18 cellular contexts compared by ENCODE assay signal in the genomic region with DNA sequence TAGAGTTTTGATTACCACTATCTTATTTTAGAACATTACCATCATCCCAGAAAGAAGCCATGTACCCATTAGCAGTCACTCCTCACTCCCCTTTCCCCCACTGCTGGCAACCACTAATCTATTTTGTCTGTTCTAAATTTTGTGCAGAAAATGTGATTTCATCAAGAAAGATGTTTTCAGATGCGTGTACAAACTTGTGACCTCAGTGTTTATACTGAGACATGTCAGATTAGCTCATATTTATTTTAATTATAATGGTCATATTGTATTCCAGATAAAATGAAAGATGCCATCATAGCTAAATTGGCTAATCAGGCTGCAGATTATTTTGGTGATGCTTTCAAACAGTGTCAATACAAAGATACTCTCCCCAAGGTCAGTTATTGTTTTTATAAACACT. TPM values are rescaled to one million over a fixed set of nuclear protein-coding genes. Genes with fewer than 3 reads are reported as not detected.
DNase-seq lines count a peak whose midpoint lies in the region; ATAC-seq and TF ChIP-seq lines count a peak whose summit lies in the region.
"Had no signal": no experiment of that assay in that cellular context is flagged by ENCODE, and none has a peak within 500 bp of the region (broad histone marks: within the 10 kb centered on the region; RNA-seq: fewer than 3 reads in every experiment).

No MANE protein-coding gene starts in this region.

- no peak overlapping the region for H2AFZ ChIP-seq in GM23248

- no peaks in the 10 kb centered on the region for H4K20me1 ChIP-seq in GM23248 (ENCODE audit: insufficient read depth)

- peaks cover 78% of the 10 kb centered on the region for H3K36me3 ChIP-seq in GM23248 (ENCODE audit: low read depth)
- H3K36me3 ChIP-seq in adipocyte (ENCODE audit: control insufficient read depth, insufficient read depth, low read length, severe bottlenecking): peaks cover 90% of the 10 kb centered on the region
- peaks cover 0 to 82% of the 10 kb centered on the region in 2 donors for H3K36me3 ChIP-seq in gastrocnemius medialis

- no peaks in the 10 kb centered on the region for H3K9me3 ChIP-seq in GM23248 (ENCODE audit: low read depth)
- no peaks in the 10 kb centered on the region for H3K9me3 ChIP-seq in adipocyte (ENCODE audit: control insufficient read depth, low read length)
- no peaks in the 10 kb centered on the region for H3K9me3 ChIP-seq in gastrocnemius medialis
- H3K9me3 ChIP-seq: MG63 had no signal

- H3K79me2 ChIP-seq in GM23248 (ENCODE audit: insufficient read depth): peaks cover 87% of the 10 kb centered on the region

- peak overlapping the region; percentile 56 for H3K4me2 ChIP-seq in GM23248 (ENCODE audit: unreplicated experiment)

- POLR2A ChIA-PET in activated CD4-positive, alpha-beta memory T cell treated with anti-CD3 and anti-CD28 coated beads for 36 hours (lab: Charles Lee): no interaction called here

- peaks cover 30% of the 10 kb centered on the region for H3K4me1 ChIP-seq in GM23248 (ENCODE audit: insufficient read depth)
- peaks cover 17% of the 10 kb centered on the region for H3K4me1 ChIP-seq in adipocyte (ENCODE audit: control insufficient read depth, insufficient read depth, low read length)
- no peaks in the 10 kb centered on the region for H3K4me1 ChIP-seq in gastrocnemius medialis

- no peak for TF ChIP-seq POLR2A in gastrocnemius medialis (IDR thresholded peaks at IDR 0.05)

- H3K4me3 Mint-ChIP-seq in stimulated activated naive B cell treated with anti-CD40 and anti-IgM and Interleukin-4, amounts not matched to agents 10 μg/mL and 1 μg/mL and 100 μg/mL, for 72 hours: no peak overlapping the region
- no peak overlapping the region for H3K4me3 Mint-ChIP-seq in activated CD4-positive, alpha-beta memory T cell treated with anti-CD3 and anti-CD28 coated beads for 36 hours
- H3K4me3 Mint-ChIP-seq: CD4-positive, alpha-beta memory T cell had no signal

- H3K27ac ChIP-seq in GM23248 (peak overlapping the region; percentile 47), gastrocnemius medialis (no peak overlapping the region)

- no peak overlapping the region for H3K9ac ChIP-seq in GM23248
- no peak overlapping the region for H3K9ac ChIP-seq in adipocyte (ENCODE audit: low read length)

- peak overlapping the region; percentile 31 for H3K27ac Mint-ChIP-seq in stimulated activated naive B cell treated with anti-CD40 and anti-IgM and Interleukin-4, amounts not matched to agents 10 μg/mL and 1 μg/mL and 100 μg/mL, for 72 hours
- no peak overlapping the region for H3K27ac Mint-ChIP-seq in activated CD4-positive, alpha-beta memory T cell treated with anti-CD3 and anti-CD28 coated beads for 36 hours

- in situ Hi-C loops in GM23248 (cut with MboI) (no loop called here), gastrocnemius medialis (cut with MboI; ENCODE audit: low sequenced_read_pairs in 4 of 4) (no loop called here)

- H3K9me2 ChIP-seq in GM23248 (ENCODE audit: insufficient read depth): no peaks in the 10 kb centered on the region

- TF ChIP-seq CTCF in gastrocnemius medialis (IDR thresholded peaks at IDR 0.05 in 4 of 5, conservative IDR thresholded peaks at IDR 0.05 in 1 of 5): no peak

- H3K36me3 Mint-ChIP-seq in stimulated activated naive B cell treated with anti-CD40 and anti-IgM and Interleukin-4, amounts not matched to agents 10 μg/mL and 1 μg/mL and 100 μg/mL, for 72 hours: peaks cover 37 to 62% of the 10 kb centered on the region in 2 donors
- peaks cover 52% of the 10 kb centered on the region for H3K36me3 Mint-ChIP-seq in activated CD4-positive, alpha-beta memory T cell treated with anti-CD3 and anti-CD28 coated beads for 36 hours

- ATAC-seq in stimulated activated naive B cell treated with anti-CD40 and anti-IgM and Interleukin-4, amounts not matched to agents 10 μg/mL and 1 μg/mL and 100 μg/mL, for 72 hours (replicated peaks): no peak
- no peak for ATAC-seq in gastrocnemius medialis

- no peaks in the 10 kb centered on the region for H3K27me3 ChIP-seq in GM23248 (replicated peaks; ENCODE audit: insufficient read depth)
- H3K27me3 ChIP-seq in adipocyte (replicated peaks; ENCODE audit: control insufficient read depth, insufficient read depth, low read length): no peaks in the 10 kb centered on the region
- no peaks in the 10 kb centered on the region for H3K27me3 ChIP-seq in gastrocnemius medialis
- H3K27me3 ChIP-seq: MG63 had no signal

- WGBS in GM23248 (ENCODE audit: low coverage in 1 of 2, low lambda C conversion rate in 2 of 2, missing lambda C conversion rate in 2 of 2), 2 experiments: 18 to 26% methylated on average over 1 of the region's 1 CpG

- H3K27me3 Mint-ChIP-seq in stimulated activated naive B cell treated with anti-CD40 and anti-IgM and Interleukin-4, amounts not matched to agents 10 μg/mL and 1 μg/mL and 100 μg/mL, for 72 hours: no peaks in the 10 kb centered on the region
- H3K27me3 Mint-ChIP-seq in activated CD4-positive, alpha-beta memory T cell treated with anti-CD3 and anti-CD28 coated beads for 36 hours: no peaks in the 10 kb centered on the region
- H3K27me3 Mint-ChIP-seq: CD4-positive, alpha-beta memory T cell had no signal

- peaks cover 9 to 12% of the 10 kb centered on the region in 2 donors for H3K4me1 Mint-ChIP-seq in stimulated activated naive B cell treated with anti-CD40 and anti-IgM and Interleukin-4, amounts not matched to agents 10 μg/mL and 1 μg/mL and 100 μg/mL, for 72 hours
- peaks cover 12% of the 10 kb centered on the region for H3K4me1 Mint-ChIP-seq in activated CD4-positive, alpha-beta memory T cell treated with anti-CD3 and anti-CD28 coated beads for 36 hours (ENCODE audit: low read depth)

- CTCF ChIA-PET in activated CD4-positive, alpha-beta memory T cell treated with anti-CD3 and anti-CD28 coated beads for 36 hours (lab: Charles Lee): no interaction called here

- H3K4me3 ChIP-seq in GM23248 (peak overlapping the region; percentile 31; the same call in 1 of the 2 replicates), adipocyte (ENCODE audit: low read length) (no peak overlapping the region), gastrocnemius medialis (no peak overlapping the region)
- H3K4me3 ChIP-seq: MG63 had no signal

- peaks cover 28% of the 10 kb centered on the region for H3F3A ChIP-seq in GM23248 (ENCODE audit: insufficient read depth)

- DNase-seq in GM23248 (peak; percentile 35), adipocyte (ENCODE audit: low read depth) (peak; percentile 51), fibroblast of peridontal ligament (ENCODE audit: extremely low read depth) (peak; percentile 71), MV-4-11 (lab: John Stamatoyannopoulos, UW) (no peak), gastrocnemius medialis (no peak)
- DNase-seq in stimulated activated naive B cell treated with anti-CD40 and anti-IgM and Interleukin-4, amounts not matched to agents 10 μg/mL and 1 μg/mL and 100 μg/mL, for 72 hours: no peak
- DNase-seq in activated CD4-positive, alpha-beta memory T cell treated with anti-CD3 and anti-CD28 coated beads for 36 hours: no peak
- DNase-seq: Calu3; CD4-positive, alpha-beta memory T cell; DMS53; H7; MG63; NCI-H1105; NCI-H1694 treated with DMSO at 0.1 percent for 48 hours; NCI-H226; NCI-H69; OCI-M1; RPMI8226 had no signal

- intact Hi-C loops in activated CD4-positive, alpha-beta memory T cell treated with anti-CD3 and anti-CD28 coated beads for 36 hours (cut with micrococcal nuclease): no loop called here
- intact Hi-C loops in gastrocnemius medialis (cut with DNase I; ENCODE audit: low total_unique reads): no loop called here

- H3K9me3 Mint-ChIP-seq in stimulated activated naive B cell treated with anti-CD40 and anti-IgM and Interleukin-4, amounts not matched to agents 10 μg/mL and 1 μg/mL and 100 μg/mL, for 72 hours: no peaks in the 10 kb centered on the region
- no peaks in the 10 kb centered on the region for H3K9me3 Mint-ChIP-seq in activated CD4-positive, alpha-beta memory T cell treated with anti-CD3 and anti-CD28 coated beads for 36 hours
- H3K9me3 Mint-ChIP-seq: CD4-positive, alpha-beta memory T cell had no signal

RNA-seq across cellular contexts. Expression of a gene that starts 27.8 kb away (rescaled TPM):
- 180 and 214 TPM in 2 replicates for total RNA-seq in GM23248 (2014; rRNA removed; shearing (Covaris generic))
- 191 and 197 TPM in 2 replicates for polyA plus RNA-seq in GM23248 (2016; fragmentation: Nextera tagmentation; extraction: Ambion mirVana)
- 100 to 1,000 TPM; 163 to 168 TPM for total RNA-seq in activated CD4-positive, alpha-beta memory T cell treated with anti-CD3 and anti-CD28 coated beads for 36 hours
- 100 to 1,000 TPM in 3 of 4 donors, 10 to 100 TPM in 1; 93.9 to 181 (median 127) TPM for total RNA-seq in gastrocnemius medialis

Comparison
In these comparisons a context has a peak if more than half of its experiments do, and no peak if none do; other contexts are left out.
1. DNase-seq: peak in GM23248 (single experiment), adipocyte (single experiment) and fibroblast of peridontal ligament (single experiment); none in stimulated activated naive B cell treated with anti-CD40 and anti-IgM and Interleukin-4, amounts not matched to agents 10 μg/mL and 1 μg/mL and 100 μg/mL, for 72 hours (single experiment), MV-4-11 (single experiment), activated CD4-positive, alpha-beta memory T cell treated with anti-CD3 and anti-CD28 coated beads for 36 hours (single experiment) and gastrocnemius medialis (0 of 2).